In genomic region chr5:101783241-101784095, GRCh38 we compare ENCODE assay signal across 12 cellular contexts.
DNase-seq lines count a peak whose midpoint lies in the region; ATAC-seq and TF ChIP-seq lines count a peak whose summit lies in the region.
"Had no signal": no experiment of that assay in that cellular context is flagged by ENCODE, and none has a peak within 500 bp of the region (broad histone marks: within the 10 kb centered on the region; RNA-seq: fewer than 3 reads in every experiment).

No MANE protein-coding gene starts in this region.

- peak; percentile 79 for ATAC-seq in RWPE2 (ENCODE audit: low read depth)
- no peak for ATAC-seq in HG03442 (IDR thresholded peaks at IDR 0.05; ENCODE audit: unreplicated experiment)
- ATAC-seq in HG02870 (IDR thresholded peaks at IDR 0.05; ENCODE audit: unreplicated experiment), result no peak

- no peaks in the 10 kb centered on the region for H3K36me3 ChIP-seq in RWPE2 (ENCODE audit: low read depth)

- no peaks in the 10 kb centered on the region for H3K9me3 ChIP-seq in RWPE2 (ENCODE audit: severe bottlenecking)

- H3K4me1 ChIP-seq in RWPE2 (ENCODE audit: insufficient read depth, poor library complexity, severe bottlenecking), result no peaks in the 10 kb centered on the region

- DNase-seq in ELF-1 (ENCODE audit: low read depth, low spot score), result peak; percentile 25
- no peak for DNase-seq in RWPE2 (ENCODE audit: low spot score)
- no peak for DNase-seq in fibroblast of the aortic adventitia (ENCODE audit: low read depth)
- DNase-seq in retina, result peak; percentile 26
- no peak for DNase-seq in Ammon's horn (ENCODE audit: low spot score)
- DNase-seq in activated CD4-positive, CD25-positive, alpha-beta regulatory T cell (lab: John Stamatoyannopoulos, UW), result no peak
- DNase-seq: foreskin melanocyte; mesendoderm; stimulated activated CD4-positive, alpha-beta T cell treated with anti-CD3 and anti-CD28 coated beads, Interleukin-15, amount 100 ng/mL, for 24 hours; stimulated activated naive CD4-positive, alpha-beta T cell treated with Interleukin-2 at 50 U/mL for 16 hours had no signal

- TF ChIP-seq CTCF in RWPE2 (IDR thresholded peaks at IDR 0.05; ENCODE audit: poor library complexity, severe bottlenecking), result no peak
- TF ChIP-seq CTCF in fibroblast of the aortic adventitia (IDR thresholded peaks at IDR 0.05; ENCODE audit: insufficient read depth, low read length), result no peak

- H3K27me3 ChIP-seq in RWPE2 (ENCODE audit: insufficient read depth, poor library complexity, severe bottlenecking), result peaks cover 16% of the 10 kb centered on the region

- peak overlapping the region; percentile 14 for H3K4me3 ChIP-seq in RWPE2 (ENCODE audit: severe bottlenecking)
- H3K4me3 ChIP-seq in fibroblast of the aortic adventitia (ENCODE audit: low read depth, low read length), result peak overlapping the region; percentile 7

- no peak overlapping the region for H3K27ac ChIP-seq in RWPE2 (ENCODE audit: poor library complexity, severe bottlenecking)

Comparison
In these comparisons a context has a peak if more than half of its experiments do, and no peak if none do; other contexts are left out.
1. DNase-seq: peak in ELF-1 (single experiment) and retina (single experiment); none in RWPE2 (single experiment), fibroblast of the aortic adventitia (single experiment), Ammon's horn (single experiment) and activated CD4-positive, CD25-positive, alpha-beta regulatory T cell (0 of 4).